Comparison of ENCODE assay signal across 8 cellular contexts in genomic region chr12:6689000-6689882, GRCh38. TPM values are rescaled to one million over a fixed set of nuclear protein-coding genes. Genes with fewer than 3 reads are reported as not detected.
DNase-seq lines count a peak whose midpoint lies in the region; ATAC-seq, FAIRE-seq and TF ChIP-seq lines count a peak whose summit lies in the region.

Gene ZNF384, minus strand, starts transcription at chr12:6689375. Its CDS starts 9,855 bp downstream, at chr12:6679520.

- peak within 1 kb of the TSS; percentile 65 for H2AFZ ChIP-seq in Loucy (ENCODE audit: low read length)

- peaks cover 57% of the 10 kb centered on the region for H3K79me2 ChIP-seq in Loucy (ENCODE audit: insufficient read depth, low read length)

- H3K4me3 ChIP-seq in Loucy (ENCODE audit: low read length, poor library complexity, severe bottlenecking) (peak within 1 kb of the TSS; percentile 87), fibroblast of mammary gland (ENCODE audit: control insufficient read depth, low read depth, low read length) (peak within 1 kb of the TSS; percentile 66)

- no peaks in the 10 kb centered on the region for H3K9me2 ChIP-seq in Loucy (replicated peaks; ENCODE audit: low read depth, low read length)

- H3K9me3 Mint-ChIP-seq in naive thymus-derived CD8-positive, alpha-beta T cell: no peaks in the 10 kb centered on the region

- H3K9me3 ChIP-seq in Loucy (ENCODE audit: insufficient read depth, low read depth, low read length): no peaks in the 10 kb centered on the region

- peak; percentile 78 to 83 for ATAC-seq in naive thymus-derived CD8-positive, alpha-beta T cell

- peak; percentile 32 for TF ChIP-seq POLR2A in H54 (IDR thresholded peaks at IDR 0.05; ENCODE audit: low read depth, low read length)
- peak; percentile 78 for TF ChIP-seq POLR2A in Raji (IDR thresholded peaks at IDR 0.05; ENCODE audit: insufficient read depth, low read depth, low read length)

- H3K36me3 Mint-ChIP-seq in naive thymus-derived CD8-positive, alpha-beta T cell: peaks cover 0 to 29% (median 2%) of the 10 kb centered on the region in 3 donors

- peak within 1 kb of the TSS; percentile 89 to 99 (median 96) for H3K27ac Mint-ChIP-seq in naive thymus-derived CD8-positive, alpha-beta T cell

- peaks cover 32% of the 10 kb centered on the region for H4K20me1 ChIP-seq in Loucy (ENCODE audit: insufficient read depth, low read length, poor library complexity, severe bottlenecking)

- H3K9ac ChIP-seq in Loucy (ENCODE audit: low read depth, low read length, poor library complexity, severe bottlenecking): peak within 1 kb of the TSS; percentile 96

- peak within 1 kb of the TSS; percentile 100 for H3K4me2 ChIP-seq in Loucy (ENCODE audit: low read depth, low read length, poor library complexity, severe bottlenecking)

- peak within 1 kb of the TSS; percentile 81 to 97 (median 92) for H3K4me3 Mint-ChIP-seq in naive thymus-derived CD8-positive, alpha-beta T cell

- POLR2A ChIA-PET in naive thymus-derived CD8-positive, alpha-beta T cell (lab: Charles Lee): interaction anchor here (0.5 to 3.8 kb wide), 57 partner anchors 8 to 1420 kb away, joined by 3 to 142 read pairs (median 5); partner anchors contain the start of genes C12orf57, CDCA3, CHD4 and COPS7A

- H3K4me1 Mint-ChIP-seq in naive thymus-derived CD8-positive, alpha-beta T cell: peaks cover 36 to 67% (median 58%) of the 10 kb centered on the region in 4 donors

- H3K27me3 Mint-ChIP-seq in naive thymus-derived CD8-positive, alpha-beta T cell: no peaks in the 10 kb centered on the region

- H3K27me3 ChIP-seq in Loucy (ENCODE audit: insufficient read depth, low read length, poor library complexity, severe bottlenecking): no peaks in the 10 kb centered on the region

- peak; percentile 100 for DNase-seq in EL
- DNase-seq in H54 (ENCODE audit: insufficient read length, low spot score): peak; percentile 93
- peak; percentile 91 for DNase-seq in activated T-helper 9 cell treated with anti-CD3 and anti-CD28 coated beads, Interleukin-2, amount 50 U/mL, for 16 hours (ENCODE audit: low read depth)
- DNase-seq in fibroblast of mammary gland (ENCODE audit: low read depth): peak; percentile 99
- peak; percentile 85 to 98 (median 96) for DNase-seq in naive thymus-derived CD8-positive, alpha-beta T cell
- DNase-seq in stimulated activated naive CD4-positive, alpha-beta T cell (lab: John Stamatoyannopoulos, UW): peak; percentile 94 to 99 (median 98)

- TF ChIP-seq CTCF in Loucy (conservative IDR thresholded peaks at IDR 0.05; ENCODE audit: low read length): no peak
- no peak for TF ChIP-seq CTCF in fibroblast of mammary gland (conservative IDR thresholded peaks at IDR 0.05; ENCODE audit: control insufficient read depth, insufficient read depth, low read depth, low read length)

- peak; percentile 89 for FAIRE-seq in H54 (lab: Jason Lieb, UNC)

- H3F3A ChIP-seq in Loucy (ENCODE audit: low read depth): 0 out of 2 replicates have a peak, but pooled peaks cover 3% of the 10 kb centered on the region

- H3K36me3 ChIP-seq in Loucy (ENCODE audit: insufficient read depth, low read length): no peaks in the 10 kb centered on the region

- peaks cover 36% of the 10 kb centered on the region for H3K4me1 ChIP-seq in Loucy (ENCODE audit: insufficient read depth, low read length, poor library complexity, severe bottlenecking)

RNA-seq across cellular contexts. Expression of gene ZNF384, which starts in this region (rescaled TPM):
- 10 to 100 TPM; 90.5 to 94.8 TPM for total RNA-seq in naive thymus-derived CD8-positive, alpha-beta T cell
- polyA plus RNA-seq in naive thymus-derived CD8-positive, alpha-beta T cell: 10 to 100 TPM; 17.6 to 39.6 (median 26.3) TPM

Comparison
In these comparisons a context has a peak if more than half of its experiments do, and no peak if none do; other contexts are left out.
1. Peak in every context shown above with its lines: DNase-seq, ATAC-seq and H3K4me3 ChIP-seq.